In the genomic region with DNA sequence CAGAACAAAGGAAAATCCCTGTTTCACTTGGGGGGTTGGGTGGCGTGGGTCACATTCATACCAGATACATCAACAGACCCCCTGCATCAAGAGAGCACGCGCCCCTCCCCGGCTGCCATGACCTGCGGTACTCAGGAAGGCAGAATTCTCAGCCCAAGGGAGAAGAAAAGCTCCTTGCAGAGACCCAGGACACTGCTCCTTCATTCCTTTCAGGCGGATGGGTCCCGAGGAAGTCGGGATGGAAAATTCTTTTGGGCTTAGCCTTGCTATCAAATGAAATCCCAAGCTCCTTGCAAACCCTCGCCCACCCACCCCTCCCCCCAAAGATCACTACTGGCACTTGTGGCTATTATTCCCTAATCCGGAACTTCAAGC, we compare ENCODE assay signal across 18 cellular contexts. TPM values are rescaled to one million over a fixed set of nuclear protein-coding genes. Genes with fewer than 3 reads are reported as not detected.
DNase-seq lines count a peak whose midpoint lies in the region; ATAC-seq, FAIRE-seq and TF ChIP-seq lines count a peak whose summit lies in the region.
"Had no signal": no experiment of that assay in that cellular context is flagged by ENCODE, and none has a peak within 500 bp of the region (broad histone marks: within the 10 kb centered on the region; RNA-seq: fewer than 3 reads in every experiment).

No MANE protein-coding gene starts in this region.

- no peaks in the 10 kb centered on the region for H4K20me1 ChIP-seq in GM23248 (ENCODE audit: insufficient read depth)

- 0 out of 2 replicates have a peak overlapping the region, but pooled peaks have one; percentile 25 for H3K9ac ChIP-seq in GM23248
- H3K9ac ChIP-seq in kidney (ENCODE audit: low read length in 2 of 2), result no peak overlapping the region
- H3K9ac ChIP-seq in skeletal muscle tissue (ENCODE audit: low read depth in 1 of 3, low read length in 3 of 3), result peak overlapping the region in 2 of 3 donors; percentile 54 to 62
- H3K9ac ChIP-seq: parathyroid adenoma had no signal

- H3K9me2 ChIP-seq in GM23248 (ENCODE audit: insufficient read depth), result no peaks in the 10 kb centered on the region

- no peaks in the 10 kb centered on the region for H3K36me3 ChIP-seq in GM23248 (ENCODE audit: low read depth)
- H3K36me3 ChIP-seq in kidney (ENCODE audit: control insufficient read depth in 1 of 2, insufficient read depth in 2 of 2, low read length in 2 of 2), result no peaks in the 10 kb centered on the region
- no peaks in the 10 kb centered on the region for H3K36me3 ChIP-seq in skeletal muscle tissue (ENCODE audit: control insufficient read depth in 3 of 3, insufficient read depth in 3 of 3, low read length in 3 of 3)
- H3K36me3 ChIP-seq: adrenal gland, Peyer's patch had no signal

- H2AFZ ChIP-seq in GM23248, result no peak overlapping the region
- H2AFZ ChIP-seq: parathyroid adenoma had no signal

- H3K79me2 ChIP-seq in GM23248 (ENCODE audit: insufficient read depth), result peaks cover 37% of the 10 kb centered on the region

- no peaks in the 10 kb centered on the region for H3K27me3 ChIP-seq in GM23248 (replicated peaks; ENCODE audit: insufficient read depth)
- H3K27me3 ChIP-seq in skeletal muscle tissue (ENCODE audit: control insufficient read depth in 3 of 3, insufficient read depth in 3 of 3, low read length in 3 of 3), result no peaks in the 10 kb centered on the region
- H3K27me3 ChIP-seq: adrenal gland, Peyer's patch had no signal

- H3K27ac Mint-ChIP-seq in brain, result peak overlapping the region; percentile 49 to 85 (median 79)
- H3K27ac Mint-ChIP-seq: activated CD4-positive, alpha-beta memory T cell treated with anti-CD3 and anti-CD28 coated beads for 36 hours; activated T-cell treated with anti-CD3 and anti-CD28 coated beads, Interleukin-2, amount 50 U/mL, for 72 hours had no signal

- intact Hi-C loops in kidney (cut with DNase I), result no loop called here

- H3K27me3 Mint-ChIP-seq in brain, result no peaks in the 10 kb centered on the region
- H3K27me3 Mint-ChIP-seq: activated CD4-positive, alpha-beta memory T cell treated with anti-CD3 and anti-CD28 coated beads for 36 hours; stimulated activated naive CD8-positive, alpha-beta T cell treated with anti-CD3 and anti-CD28 coated beads, Interleukin-15, amount 100 ng/mL, for 72 hours had no signal

- no peaks in the 10 kb centered on the region for H3K9me3 ChIP-seq in GM23248 (ENCODE audit: low read depth)
- H3K9me3 ChIP-seq in kidney (ENCODE audit: control insufficient read depth in 1 of 2, low read length in 2 of 2), result no peaks in the 10 kb centered on the region
- no peaks in the 10 kb centered on the region for H3K9me3 ChIP-seq in skeletal muscle tissue (ENCODE audit: control insufficient read depth in 3 of 3, low read length in 3 of 3)
- H3K9me3 ChIP-seq: adrenal gland, Peyer's patch had no signal

- H3K27ac ChIP-seq in GM23248 (no peak overlapping the region), kidney (ENCODE audit: low read depth in 2 of 2, low read length in 2 of 2) (no peak overlapping the region), skeletal muscle tissue (ENCODE audit: low read depth, low read length) (peak overlapping the region; percentile 29)
- H3K27ac ChIP-seq: parathyroid adenoma had no signal

- WGBS in GM23248 (ENCODE audit: low coverage in 1 of 2, low lambda C conversion rate in 2 of 2, missing lambda C conversion rate in 2 of 2), 2 experiments, result 78% methylated on average over 9 to 10 of the region's 10 CpGs

- H3K4me1 Mint-ChIP-seq in brain, result peaks cover 31% of the 10 kb centered on the region

- no peak overlapping the region for H3K4me3 ChIP-seq in GM23248
- no peak overlapping the region for H3K4me3 ChIP-seq in kidney (ENCODE audit: low read length in 2 of 2)
- H3K4me3 ChIP-seq in skeletal muscle tissue (ENCODE audit: low read length in 3 of 3), result no peak overlapping the region
- H3K4me3 ChIP-seq: adrenal gland, Peyer's patch had no signal

- no peak for FAIRE-seq in kidney (lab: Jason Lieb, UNC)
- FAIRE-seq: G401.6 had no signal

- H3K4me3 Mint-ChIP-seq in brain, result no peak overlapping the region
- H3K4me3 Mint-ChIP-seq: activated CD4-positive, alpha-beta memory T cell treated with anti-CD3 and anti-CD28 coated beads for 36 hours; activated T-cell treated with anti-CD3 and anti-CD28 coated beads, Interleukin-2, amount 50 U/mL, for 72 hours; stimulated activated naive CD8-positive, alpha-beta T cell treated with anti-CD3 and anti-CD28 coated beads, Interleukin-15, amount 100 ng/mL, for 72 hours had no signal

- peaks cover 11% of the 10 kb centered on the region for H3K36me3 Mint-ChIP-seq in brain
- H3K36me3 Mint-ChIP-seq: activated CD4-positive, alpha-beta memory T cell treated with anti-CD3 and anti-CD28 coated beads for 36 hours had no signal

- no peak overlapping the region for H3K4me2 ChIP-seq in GM23248 (ENCODE audit: unreplicated experiment)

- ATAC-seq in GM21381 (IDR thresholded peaks at IDR 0.05; ENCODE audit: unreplicated experiment) (no peak), GM19035 (IDR thresholded peaks at IDR 0.05; ENCODE audit: unreplicated experiment) (no peak)

- H3K9me3 Mint-ChIP-seq in brain, result peaks cover 0 to 2% (median 0%) of the 10 kb centered on the region in 5 experiments
- H3K9me3 Mint-ChIP-seq: activated CD4-positive, alpha-beta memory T cell treated with anti-CD3 and anti-CD28 coated beads for 36 hours; activated T-cell treated with anti-CD3 and anti-CD28 coated beads, Interleukin-2, amount 50 U/mL, for 72 hours; stimulated activated naive CD8-positive, alpha-beta T cell treated with anti-CD3 and anti-CD28 coated beads, Interleukin-15, amount 100 ng/mL, for 72 hours had no signal

- peaks cover 17% of the 10 kb centered on the region for H3F3A ChIP-seq in GM23248 (ENCODE audit: insufficient read depth)

- TF ChIP-seq CTCF in brain (conservative IDR thresholded peaks at IDR 0.05) (no peak), kidney (IDR thresholded peaks at IDR 0.05; ENCODE audit: borderline replicate concordance, extremely low read depth, insufficient read depth) (no peak)

- peaks cover 6% of the 10 kb centered on the region for H3K4me1 ChIP-seq in GM23248 (ENCODE audit: insufficient read depth)
- peaks cover 0 to 13% of the 10 kb centered on the region in 2 donors for H3K4me1 ChIP-seq in kidney (ENCODE audit: control insufficient read depth in 1 of 2, insufficient read depth in 1 of 2, low read depth in 1 of 2, low read length in 2 of 2)
- peaks cover 14 to 18% (median 17%) of the 10 kb centered on the region in 3 donors for H3K4me1 ChIP-seq in skeletal muscle tissue (ENCODE audit: control insufficient read depth in 3 of 3, insufficient read depth in 3 of 3, low read length in 3 of 3)
- H3K4me1 ChIP-seq: parathyroid adenoma had no signal

- in situ Hi-C loops in GM23248 (cut with MboI), result no loop called here

- DNase-seq in GM23248 (no peak), kidney (peak; percentile 30), T-helper 9 cell (no peak), HK-2 (ENCODE audit: unreplicated experiment) (no peak)
- DNase-seq: activated CD4-positive, alpha-beta memory T cell treated with anti-CD3 and anti-CD28 coated beads for 36 hours; activated T-cell treated with anti-CD3 and anti-CD28 coated beads, Interleukin-2, amount 50 U/mL, for 72 hours; COR-L47; NCI-H748 treated with DMSO at 0.1 percent for 48 hours; stimulated activated CD4-positive, alpha-beta T cell treated with anti-CD3 and anti-CD28 coated beads, Interleukin-12 subunit alpha, Interleukin-12 subunit beta, amount 100 ng/mL, for 4 hours; stimulated activated naive CD8-positive, alpha-beta T cell treated with anti-CD3 and anti-CD28 coated beads, Interleukin-15, amount 100 ng/mL, for 72 hours had no signal

RNA-seq across cellular contexts. Expression of a gene that starts 40.6 kb away (rescaled TPM):
- total RNA-seq in GM23248 (2014; rRNA removed; shearing (Covaris generic)), result 35.0 and 59.8 TPM in 2 replicates
- polyA plus RNA-seq in GM23248 (2016; fragmentation: Nextera tagmentation; extraction: Ambion mirVana), result 1.6 TPM in 2 replicates
- 2.6 TPM for polyA plus RNA-seq in brain (ENCODE audit: insufficient read depth, low read depth, low replicate concordance)
- 13.0 TPM for total RNA-seq in kidney
- 2.7 TPM for polyA plus RNA-seq in kidney (ENCODE audit: insufficient read depth, low read depth, low replicate concordance)
- 23.5 TPM for total RNA-seq in skeletal muscle tissue

RNA-seq across cellular contexts. Expression of a gene that starts 53.7 kb away (rescaled TPM):
- total RNA-seq in GM23248 (2014; rRNA removed; shearing (Covaris generic)), result 67.3 and 92.0 TPM in 2 replicates
- polyA plus RNA-seq in GM23248 (2016; fragmentation: Nextera tagmentation; extraction: Ambion mirVana) (63.5 and 66.1 TPM in 2 replicates), brain (ENCODE audit: insufficient read depth, low read depth, low replicate concordance) (28.7 TPM), kidney (ENCODE audit: insufficient read depth, low read depth, low replicate concordance) (63.6 TPM)
- total RNA-seq in kidney (22.9 TPM), skeletal muscle tissue (24.0 TPM)

Comparison
In these comparisons a context has a peak if more than half of its experiments do, and no peak if none do; other contexts are left out.
1. H3K9ac ChIP-seq: peak in GM23248 (single experiment) and skeletal muscle tissue (2 of 3); none in kidney (0 of 2).